In the genomic region with DNA sequence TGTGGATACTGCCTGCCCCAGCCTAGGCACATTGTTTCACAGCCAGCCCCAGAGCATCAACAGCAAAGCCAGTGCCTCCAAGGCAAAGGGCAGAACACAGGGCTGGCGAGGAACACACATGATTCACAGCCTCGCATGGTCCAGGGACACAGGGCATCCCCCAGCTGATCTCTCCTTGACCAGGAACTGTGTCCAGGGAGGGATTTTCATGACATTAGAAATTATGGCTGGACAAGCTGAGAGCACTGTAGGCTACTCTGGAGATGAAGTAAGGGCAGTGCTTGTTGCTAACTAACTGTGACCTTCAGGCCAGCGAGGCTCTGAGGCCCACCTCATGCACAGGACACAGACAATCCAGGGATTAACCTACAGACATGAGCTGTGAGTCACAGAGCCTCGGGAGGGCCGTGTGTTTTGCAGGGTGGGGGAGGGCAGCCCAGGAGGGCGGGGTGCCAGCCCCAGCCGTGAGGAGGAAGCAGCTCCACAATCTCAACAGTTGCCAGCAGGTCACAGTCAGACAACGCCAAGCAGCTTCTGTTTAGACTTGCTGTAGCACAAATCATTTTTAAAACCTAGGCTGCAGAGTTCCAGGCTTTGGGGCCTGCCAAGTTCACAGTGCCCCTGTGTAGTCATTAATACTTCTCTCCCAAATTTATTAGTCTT, we compare ENCODE assay signal across 9 cellular contexts.
DNase-seq lines count a peak whose midpoint lies in the region; ATAC-seq, FAIRE-seq and TF ChIP-seq lines count a peak whose summit lies in the region.
"Had no signal": no experiment of that assay in that cellular context is flagged by ENCODE, and none has a peak within 500 bp of the region (broad histone marks: within the 10 kb centered on the region; RNA-seq: fewer than 3 reads in every experiment).

No MANE protein-coding gene starts in this region.

- H3K4me3 ChIP-seq in bronchial epithelial cell (ENCODE audit: low read depth, low read length), result no peak overlapping the region
- H3K4me3 ChIP-seq: SK-N-MC had no signal

- no peak for FAIRE-seq in bronchial epithelial cell (lab: Jason Lieb, UNC)
- FAIRE-seq in urothelium cell line (lab: Jason Lieb, UNC), result peak; percentile 89

- no peaks in the 10 kb centered on the region for H3K27me3 ChIP-seq in bronchial epithelial cell (ENCODE audit: control insufficient read depth, insufficient read depth, low read length)

- peak; percentile 4 for TF ChIP-seq CTCF in bronchial epithelial cell (IDR thresholded peaks at IDR 0.05; ENCODE audit: insufficient read depth, low read length, severe bottlenecking)

- ATAC-seq in GM18519 (IDR thresholded peaks at IDR 0.05; ENCODE audit: low FRiP score, unreplicated experiment), result no peak
- ATAC-seq in HG03571 (IDR thresholded peaks at IDR 0.05; ENCODE audit: unreplicated experiment), result no peak

- peak; percentile 93 for DNase-seq in EH (ENCODE audit: low read depth)
- peak; percentile 26 to 84 for DNase-seq in NCI-H446 (lab: John Stamatoyannopoulos, UW)
- peak; percentile 85 for DNase-seq in bronchial epithelial cell (ENCODE audit: low read depth)
- peak; percentile 84 for DNase-seq in kidney glomerular epithelial cell (lab: John Stamatoyannopoulos, UW)
- DNase-seq in urothelium cell line (ENCODE audit: low spot score), result peak; percentile 92
- no peak for DNase-seq in NCI-H1105 treated with DMSO at 0.1 percent for 48 hours (lab: John Stamatoyannopoulos, UW)

- H3K36me3 ChIP-seq in bronchial epithelial cell (ENCODE audit: control insufficient read depth, insufficient read depth, low read length), result no peaks in the 10 kb centered on the region
